13 cellular contexts compared by ENCODE assay signal in genomic region chr12:68530965-68531364, GRCh38.
DNase-seq lines count a peak whose midpoint lies in the region; ATAC-seq and TF ChIP-seq lines count a peak whose summit lies in the region.
"Had no signal": no experiment of that assay in that cellular context is flagged by ENCODE, and none has a peak within 500 bp of the region (broad histone marks: within the 10 kb centered on the region; RNA-seq: fewer than 3 reads in every experiment).

No MANE protein-coding gene starts in this region.

- dilution Hi-C loops in IMR-90 (cut with HindIII; ENCODE audit: low sequenced_read_pairs, unreplicated experiment): no loop called here

- no CpG with 5 or more reads among the region's 1 CpG for WGBS in IMR-90 (ENCODE audit: extremely low coverage in 2 of 2, insufficient read length in 1 of 2), 2 experiments

- no peak overlapping the region for H2AK9ac ChIP-seq in IMR-90 (replicated peaks; ENCODE audit: low read depth, low read length, poor library complexity)

- peak; percentile 27 for DNase-seq in A172 (ENCODE audit: low spot score)
- DNase-seq in IMR-90: peak; percentile 77
- peak; percentile 77 for DNase-seq in dedifferentiated amniotic fluid mesenchymal stem cell (ENCODE audit: extremely low spot score)
- peak; percentile 35 for DNase-seq in kidney tubule cell (ENCODE audit: low spot score)
- DNase-seq in HUDEP-2 (lab: John Stamatoyannopoulos, UW; ENCODE audit: unreplicated experiment in 76 of 76): no peak
- DNase-seq in posterior vena cava (ENCODE audit: low spot score): no peak
- DNase-seq: BE2C, caudate nucleus, head of caudate nucleus, naive B cell, NCI-H1105 treated with DMSO at 0.1 percent for 48 hours had no signal

- H2AK5ac ChIP-seq in IMR-90 (ENCODE audit: low read depth, low read length): no peak overlapping the region

- TF ChIP-seq CTCF in IMR-90 (conservative IDR thresholded peaks at IDR 0.05; ENCODE audit: low read depth, low read length): no peak

- H2BK5ac ChIP-seq in IMR-90 (ENCODE audit: low read depth, low read length, poor library complexity, severe bottlenecking): no peak overlapping the region

- no peaks in the 10 kb centered on the region for H3K79me1 ChIP-seq in IMR-90 (ENCODE audit: low read depth in 1 of 2, low read length in 2 of 2)

- no peaks in the 10 kb centered on the region; the same call in 1 of the 2 replicates for H3K9me3 ChIP-seq in IMR-90 (ENCODE audit: control insufficient read depth, insufficient read depth, low read length)
- H3K9me3 ChIP-seq: BE2C had no signal

- H3K27ac ChIP-seq in IMR-90 (ENCODE audit: insufficient read depth, low read length): no peak overlapping the region

- POLR2A ChIA-PET in IMR-90 (lab: Charles Lee; ENCODE audit: unreplicated experiment): no interaction called here

- H3K56ac ChIP-seq in IMR-90 (ENCODE audit: extremely low read depth, insufficient read depth, low read length): no peak overlapping the region

- no peak overlapping the region for H2BK15ac ChIP-seq in IMR-90 (ENCODE audit: low read depth, low read length)

- H3K4ac ChIP-seq in IMR-90 (ENCODE audit: low read depth, low read length): no peak overlapping the region

- H2BK120ac ChIP-seq in IMR-90 (ENCODE audit: low read depth, low read length): no peak overlapping the region

- no peaks in the 10 kb centered on the region; the same call in 1 of the 2 replicates for H3K4me1 ChIP-seq in IMR-90 (ENCODE audit: control insufficient read depth, insufficient read depth, low read length)
- H3K4me1 ChIP-seq: BE2C had no signal

- no peaks in the 10 kb centered on the region for H3K36me3 ChIP-seq in IMR-90 (ENCODE audit: control insufficient read depth, insufficient read depth, low read length)
- H3K36me3 ChIP-seq: BE2C had no signal

- no peak overlapping the region for H3K14ac ChIP-seq in IMR-90 (replicated peaks; ENCODE audit: low read depth, low read length)

- no peak overlapping the region for H4K91ac ChIP-seq in IMR-90 (ENCODE audit: insufficient read depth, low read depth, low read length)

- TF ChIP-seq POLR2A in IMR-90 (IDR thresholded peaks at IDR 0.05; ENCODE audit: low read depth, low read length): no peak

- intact Hi-C loops in IMR-90 (cut with micrococcal nuclease): no loop called here
- intact Hi-C loops in posterior vena cava (cut with DNase I): no loop called here

- H3K23ac ChIP-seq in IMR-90 (ENCODE audit: low read depth, low read length): 0 out of 2 replicates have a peak overlapping the region, but pooled peaks have one; percentile 13

- in situ Hi-C loops in IMR-90 (cut with MboI; ENCODE audit: low sequenced_read_pairs): no loop called here

- H4K8ac ChIP-seq in IMR-90 (ENCODE audit: low read depth in 2 of 2, low read length in 2 of 2): no peak overlapping the region

- no peaks in the 10 kb centered on the region for H3K9me1 ChIP-seq in IMR-90 (ENCODE audit: insufficient read depth, low read length)

- CTCF ChIA-PET in IMR-90 (lab: Yijun Ruan, JAX): interaction anchor here (1.0 kb wide), 1 partner anchor 10 kb away, joined by 3 read pairs; no protein-coding TSS in a partner anchor

- no peak overlapping the region for H3K4me3 ChIP-seq in IMR-90 (ENCODE audit: insufficient read depth, low read depth, low read length)

- no TSS peak for BruUV-seq in IMR-90 (replicated peaks; lab: Mats Ljungman, UMichigan)

- TF ChIP-seq RAD21 in IMR-90 (IDR thresholded peaks at IDR 0.05; ENCODE audit: low read length): no peak

- peak; percentile 72 for ATAC-seq in IMR-90 (ENCODE audit: low read depth)
- ATAC-seq in GM21381 (IDR thresholded peaks at IDR 0.05; ENCODE audit: unreplicated experiment): no peak
- no peak for ATAC-seq in HG02798 (IDR thresholded peaks at IDR 0.05; ENCODE audit: poor library complexity, unreplicated experiment)

- no peak overlapping the region for H4K5ac ChIP-seq in IMR-90 (ENCODE audit: low read depth, low read length)

- no peaks in the 10 kb centered on the region for H3K27me3 ChIP-seq in IMR-90 (ENCODE audit: control insufficient read depth, insufficient read depth, low read length)

- no peak overlapping the region for H2AFZ ChIP-seq in IMR-90 (replicated peaks; ENCODE audit: low read length, poor library complexity)

- no peak overlapping the region for H3K9ac ChIP-seq in IMR-90 (ENCODE audit: low read depth, low read length)

- H2BK20ac ChIP-seq in IMR-90 (ENCODE audit: low read depth, low read length): no peak overlapping the region

- H4K20me1 ChIP-seq in IMR-90 (ENCODE audit: insufficient read depth, low read length): no peaks in the 10 kb centered on the region

- no peak overlapping the region for H3K4me2 ChIP-seq in IMR-90 (ENCODE audit: low read depth, low read length)

- no peak overlapping the region for H3K18ac ChIP-seq in IMR-90 (ENCODE audit: low read depth, low read length)

TF ChIP-seq in IMR-90, 13 proteins besides CTCF, POLR2A, EP300 and RAD21:
- peak; percentile 33; the same call in 1 of the 2 replicates for TF ChIP-seq CEBPB (IDR thresholded peaks at IDR 0.05; ENCODE audit: low read depth, low read length)
- no peak for TF ChIP-seq FOS (IDR thresholded peaks at IDR 0.05; ENCODE audit: low read depth, low read length)
TF ChIP-seq in IMR-90: peak in this region for 1.

Comparison
In these comparisons a context has a peak if more than half of its experiments do, and no peak if none do; other contexts are left out.
1. DNase-seq: peak in A172 (single experiment), IMR-90 (single experiment), dedifferentiated amniotic fluid mesenchymal stem cell (single experiment) and kidney tubule cell (single experiment); none in HUDEP-2 (0 of 76) and posterior vena cava (single experiment).